In genomic region chr14:92927396-92928257, GRCh38 we compare ENCODE assay signal across 20 cellular contexts. TPM values are rescaled to one million over a fixed set of nuclear protein-coding genes. Genes with fewer than 3 reads are reported as not detected.
DNase-seq lines count a peak whose midpoint lies in the region; ATAC-seq and TF ChIP-seq lines count a peak whose summit lies in the region.
"Had no signal": no experiment of that assay in that cellular context is flagged by ENCODE, and none has a peak within 500 bp of the region (broad histone marks: within the 10 kb centered on the region; RNA-seq: fewer than 3 reads in every experiment).

No MANE protein-coding gene starts in this region.

- TF ChIP-seq RAD21 in SK-N-SH (IDR thresholded peaks at IDR 0.05; ENCODE audit: low read length): no peak

- TF ChIP-seq EP300 in SK-N-SH (IDR thresholded peaks at IDR 0.05; ENCODE audit: borderline replicate concordance in 1 of 2, low read depth in 1 of 2, low read length in 1 of 2): no peak

- no peaks in the 10 kb centered on the region for H3K79me2 ChIP-seq in SK-N-SH (ENCODE audit: insufficient read depth)

- peak overlapping the region in 1 of 2 experiments; percentile 90; a peak in 2 of 4 replicates for H3K27ac ChIP-seq in SK-N-SH (ENCODE audit: low read depth in 2 of 2, low read length in 1 of 2)
- peak overlapping the region in 51 of 59 donors; percentile 14 to 91 (median 58) for H3K27ac ChIP-seq in dorsolateral prefrontal cortex
- no peak overlapping the region for H3K27ac ChIP-seq in upper lobe of right lung
- H3K27ac ChIP-seq: 22Rv1, C4-2B had no signal

- H3K4me2 ChIP-seq in SK-N-SH: no peak overlapping the region

- H3K36me3 ChIP-seq in SK-N-SH (replicated peaks in 1 of 2; ENCODE audit: control insufficient read depth in 1 of 2, insufficient read depth in 2 of 2, low read length in 1 of 2) (peaks cover 0 to 2% of the 10 kb centered on the region in 2 experiments), upper lobe of right lung (no peaks in the 10 kb centered on the region)

- no peak overlapping the region for H2AFZ ChIP-seq in SK-N-SH (ENCODE audit: low read depth)

- DNase-seq in SK-N-SH (no peak), dorsolateral prefrontal cortex (no peak), kidney tubule cell (ENCODE audit: low spot score) (peak; percentile 5), upper lobe of right lung (peak; percentile 35), Right ventricle myocardium inferior (ENCODE audit: missing footprints) (no peak)
- DNase-seq: AML-193, EL, GF-D8, NCI-H1694, NCI-H2081, NCI-H2171 treated with DMSO at 0.1 percent for 48 hours, NCI-H524 treated with DMSO at 0.1 percent for 48 hours, NCI-H82, Right ventricle myocardium superior, SW 1271 had no signal

- CTCF ChIA-PET in SK-N-SH (lab: Yijun Ruan, JAX): interaction anchor here (1.2 to 7.5 kb wide), 6 partner anchors 18 to 211 kb away, joined by 3 to 56 read pairs (median 6); no protein-coding TSS in a partner anchor

- no peaks in the 10 kb centered on the region for H3K9me2 ChIP-seq in SK-N-SH

- H4K20me1 ChIP-seq in SK-N-SH (ENCODE audit: insufficient read depth): no peaks in the 10 kb centered on the region

- no peak overlapping the region for H3K9ac ChIP-seq in SK-N-SH

- no peaks in the 10 kb centered on the region for H3K9me3 ChIP-seq in SK-N-SH
- no peaks in the 10 kb centered on the region for H3K9me3 ChIP-seq in upper lobe of right lung

- H3F3A ChIP-seq in SK-N-SH (replicated peaks; ENCODE audit: insufficient read depth): no peaks in the 10 kb centered on the region

- TF ChIP-seq CTCF in SK-N-SH (IDR thresholded peaks at IDR 0.05) (no peak), dorsolateral prefrontal cortex (IDR thresholded peaks at IDR 0.05 in 54 of 56, conservative IDR thresholded peaks at IDR 0.05 in 2 of 56; ENCODE audit: low read depth in 1 of 56, partially characterized antibody in 56 of 56) (no peak), upper lobe of right lung (IDR thresholded peaks at IDR 0.05) (no peak)

- intact Hi-C loops in dorsolateral prefrontal cortex (cut with DNase I) (no loop called here), upper lobe of right lung (cut with DNase I) (no loop called here), Right ventricle myocardium inferior (cut with DNase I) (no loop called here)

- ATAC-seq in SK-N-SH treated with all-trans-retinoic acid at 6 μM for 48 hours: no peak
- ATAC-seq in upper lobe of right lung: no peak
- ATAC-seq in Right ventricle myocardium inferior: no peak
- ATAC-seq in GM21360 (IDR thresholded peaks at IDR 0.05; ENCODE audit: unreplicated experiment): no peak
- no peak for ATAC-seq in HG02870 (IDR thresholded peaks at IDR 0.05; ENCODE audit: unreplicated experiment)

- H3K27me3 ChIP-seq in SK-N-SH (ENCODE audit: insufficient read depth) (peaks cover 2% of the 10 kb centered on the region; the same call in 1 of the 2 replicates), dorsolateral prefrontal cortex (peaks cover 0 to 6% (median 0%) of the 10 kb centered on the region in 45 donors), upper lobe of right lung (peaks cover 12% of the 10 kb centered on the region)

- H3K4me3 ChIP-seq in SK-N-SH (ENCODE audit: low read depth in 2 of 2, low read length in 1 of 2): peak overlapping the region in 1 of 2 experiments; percentile 56; a peak in 1 of 4 replicates
- peak overlapping the region in 15 of 59 donors; percentile 0 to 73 (median 58) for H3K4me3 ChIP-seq in dorsolateral prefrontal cortex
- H3K4me3 ChIP-seq in upper lobe of right lung: no peak overlapping the region

- 57% methylated on average over 14 of the region's 14 CpGs for WGBS in SK-N-SH (ENCODE audit: low lambda C conversion rate)

- POLR2A ChIA-PET in SK-N-SH (lab: Yijun Ruan, JAX): interaction anchor here (0.6 to 9.8 kb wide), 9 partner anchors 6 to 99 kb away, joined by 3 to 288 read pairs (median 7); no protein-coding TSS in a partner anchor

- H3K4me1 ChIP-seq in SK-N-SH (ENCODE audit: control insufficient read depth in 1 of 2, insufficient read depth in 2 of 2, low read depth in 1 of 2, low read length in 1 of 2): peaks cover 0 to 76% of the 10 kb centered on the region in 2 experiments; a peak in 2 of 4 replicates
- no peaks in the 10 kb centered on the region for H3K4me1 ChIP-seq in upper lobe of right lung

TF ChIP-seq in SK-N-SH, 30 proteins besides CTCF, POLR2A, EP300 and RAD21 (continues in another document):
- TF ChIP-seq REST (IDR thresholded peaks at IDR 0.05; ENCODE audit: low read depth, low read length) (0 out of 2 replicates have a peak, but pooled peaks have one; percentile 48), TCF12 (IDR thresholded peaks at IDR 0.05) (no peak), POLR2AphosphoS5 (IDR thresholded peaks at IDR 0.05; ENCODE audit: low read depth, low read length) (no peak), GATA2 (CRISPR knock-in tag; IDR thresholded peaks at IDR 0.05) (0 out of 2 replicates have a peak, but pooled peaks have one; percentile 10), EZH2phosphoT487 (IDR thresholded peaks at IDR 0.05; ENCODE audit: borderline replicate concordance, low read depth) (no peak), JUND (IDR thresholded peaks at IDR 0.05) (no peak), RFX5 (IDR thresholded peaks at IDR 0.05; ENCODE audit: low read length) (no peak), SIN3A (IDR thresholded peaks at IDR 0.05; ENCODE audit: borderline replicate concordance, low read depth, low read length) (no peak)

TF ChIP-seq in SK-N-SH treated with all-trans-retinoic acid at 6 μM for 48 hours, 23 proteins besides CTCF, POLR2A, EP300 and RAD21 (continues in another document):
- TF ChIP-seq CREB5 (CRISPR knock-in tag; IDR thresholded peaks at IDR 0.05; ENCODE audit: low read depth) (no peak), PATZ1 (CRISPR knock-in tag; IDR thresholded peaks at IDR 0.05; ENCODE audit: borderline replicate concordance) (no peak), POU6F1 (CRISPR knock-in tag; IDR thresholded peaks at IDR 0.05; ENCODE audit: borderline replicate concordance, low read depth) (no peak), CSDC2 (CRISPR knock-in tag; IDR thresholded peaks at IDR 0.05) (no peak), ZC3H10 (CRISPR knock-in tag; IDR thresholded peaks at IDR 0.05) (no peak), CSRNP3 (CRISPR knock-in tag; IDR thresholded peaks at IDR 0.05) (no peak), BACH2 (CRISPR knock-in tag; IDR thresholded peaks at IDR 0.05; ENCODE audit: borderline replicate concordance) (no peak), PPARA (CRISPR knock-in tag; IDR thresholded peaks at IDR 0.05; ENCODE audit: borderline replicate concordance) (no peak), ISL1 (CRISPR knock-in tag; IDR thresholded peaks at IDR 0.05) (no peak)

RNA-seq across cellular contexts. Expression of gene CHGA, which starts 4.7 kb away (rescaled TPM):
- polyA plus RNA-seq in SK-N-SH (2012; rRNA removed): 5.6 and 11.7 TPM in 2 replicates
- polyA plus RNA-seq in SK-N-SH (2012; cell fraction: cytosol; rRNA removed): 9.8 and 22.7 TPM in 2 replicates
- polyA plus RNA-seq in SK-N-SH (2012; cell fraction: nucleus; rRNA removed): 6.0 and 15.7 TPM in 2 replicates
- total RNA-seq in dorsolateral prefrontal cortex (100 to 1,000 TPM; 128 to 561 (median 344) TPM), upper lobe of right lung (not detected), Right ventricle myocardium inferior (not detected)
- total RNA-seq: Right ventricle myocardium superior had no signal

Comparison
In these comparisons a context has a peak if more than half of its experiments do, and no peak if none do; other contexts are left out.
1. DNase-seq: peak in kidney tubule cell (single experiment) and upper lobe of right lung (single experiment); none in SK-N-SH (single experiment), dorsolateral prefrontal cortex (0 of 10) and Right ventricle myocardium inferior (single experiment).
2. RNA of gene CHGA, which starts 4.7 kb away (total RNA-seq): 128 to 561 TPM in dorsolateral prefrontal cortex; not detected in upper lobe of right lung (single experiment) and not detected in Right ventricle myocardium inferior (single experiment); every median in the first group is over 100 times any median in the second.